ENCODE assay signal across 21 cellular contexts in genomic region chr2:26532301-26533250, GRCh38. TPM values are rescaled to one million over a fixed set of nuclear protein-coding genes. Genes with fewer than 3 reads are reported as not detected.
DNase-seq lines count a peak whose midpoint lies in the region; ATAC-seq, FAIRE-seq and TF ChIP-seq lines count a peak whose summit lies in the region.
"Had no signal": no experiment of that assay in that cellular context is flagged by ENCODE, and none has a peak within 500 bp of the region (broad histone marks: within the 10 kb centered on the region; RNA-seq: fewer than 3 reads in every experiment).

No MANE protein-coding gene starts in this region.

- ATAC-seq in GM21825 (IDR thresholded peaks at IDR 0.05; ENCODE audit: unreplicated experiment) (no peak), HG03342 (IDR thresholded peaks at IDR 0.05; ENCODE audit: unreplicated experiment) (no peak)
- ATAC-seq: PC-3 had no signal

- CTCF ChIA-PET in activated naive CD4-positive, alpha-beta T cell treated with anti-CD3 and anti-CD28 coated beads for 36 hours (lab: Charles Lee): no interaction called here

- H3K36me3 Mint-ChIP-seq in activated naive CD4-positive, alpha-beta T cell treated with anti-CD3 and anti-CD28 coated beads for 36 hours (ENCODE audit: low read depth): no peaks in the 10 kb centered on the region
- no peaks in the 10 kb centered on the region for H3K36me3 Mint-ChIP-seq in endodermal cell (ENCODE audit: low read depth)

- H3K9me3 Mint-ChIP-seq in activated naive CD4-positive, alpha-beta T cell treated with anti-CD3 and anti-CD28 coated beads for 36 hours: no peaks in the 10 kb centered on the region
- H3K9me3 Mint-ChIP-seq in endodermal cell: no peaks in the 10 kb centered on the region
- H3K9me3 Mint-ChIP-seq: CD4-positive, alpha-beta T cell had no signal

- peak; percentile 3 for DNase-seq in activated naive CD4-positive, alpha-beta T cell treated with anti-CD3 and anti-CD28 coated beads for 36 hours
- no peak for DNase-seq in activated naive CD4-positive, alpha-beta T cell treated with Interleukin-2 at 50 U/mL for 16 hours
- DNase-seq in endodermal cell: peak; percentile 35
- peak; percentile 63 for DNase-seq in posterior vena cava (ENCODE audit: low spot score)
- no peak for DNase-seq in urothelium cell line (ENCODE audit: low spot score)
- DNase-seq in KG1 (lab: John Stamatoyannopoulos, UW): no peak
- DNase-seq: Caco-2; CD4-positive, alpha-beta T cell; GDM1; GM23248; HCEC 1CT; MM.1S; NCI-H1092 treated with DMSO at 0.1 percent for 48 hours; NCI-H2081; NCI-H524 treated with DMSO at 0.1 percent for 48 hours; PC-3; RPMI8226 had no signal

- H3K27me3 Mint-ChIP-seq in activated naive CD4-positive, alpha-beta T cell treated with anti-CD3 and anti-CD28 coated beads for 36 hours (ENCODE audit: low read depth): no peaks in the 10 kb centered on the region
- H3K27me3 Mint-ChIP-seq in endodermal cell (ENCODE audit: insufficient read depth): no peaks in the 10 kb centered on the region
- H3K27me3 Mint-ChIP-seq: CD4-positive, alpha-beta T cell had no signal

- no peak overlapping the region for H3K27ac Mint-ChIP-seq in activated naive CD4-positive, alpha-beta T cell treated with anti-CD3 and anti-CD28 coated beads for 36 hours
- no peak overlapping the region for H3K27ac Mint-ChIP-seq in endodermal cell
- H3K27ac Mint-ChIP-seq: CD4-positive, alpha-beta T cell had no signal

- no peak overlapping the region for H3K9ac ChIP-seq in endodermal cell (ENCODE audit: extremely low read depth, low read length, poor library complexity, severe bottlenecking)
- H3K9ac ChIP-seq: GM23248 had no signal

- no peaks in the 10 kb centered on the region for H3K36me3 ChIP-seq in endodermal cell (ENCODE audit: control insufficient read depth, insufficient read depth, low read length)
- H3K36me3 ChIP-seq: SJCRH30 had no signal

- no peaks in the 10 kb centered on the region for H3K27me3 ChIP-seq in endodermal cell (ENCODE audit: control insufficient read depth, insufficient read depth, low read length, poor library complexity, severe bottlenecking)

- TF ChIP-seq CTCF in endodermal cell (conservative IDR thresholded peaks at IDR 0.05): no peak

- intact Hi-C loops in activated naive CD4-positive, alpha-beta T cell treated with anti-CD3 and anti-CD28 coated beads for 36 hours (cut with micrococcal nuclease): no loop called here
- intact Hi-C loops in posterior vena cava (cut with DNase I): no loop called here

- no peak overlapping the region for H3K4me3 ChIP-seq in endodermal cell (ENCODE audit: low read length)
- H3K4me3 ChIP-seq: GM23248, SJCRH30 had no signal

- H3K27ac ChIP-seq in endodermal cell (ENCODE audit: low read depth, low read length): no peak overlapping the region
- H3K27ac ChIP-seq: GM23248 had no signal

- no peaks in the 10 kb centered on the region for H3K4me1 Mint-ChIP-seq in activated naive CD4-positive, alpha-beta T cell treated with anti-CD3 and anti-CD28 coated beads for 36 hours (ENCODE audit: low read depth)
- H3K4me1 Mint-ChIP-seq in endodermal cell: peaks cover 20% of the 10 kb centered on the region

- 90 to 96% methylated on average over 8 to 12 of the region's 12 CpGs for WGBS in endodermal cell (ENCODE audit: insufficient coverage in 1 of 2, insufficient read length in 1 of 2), 2 experiments

- H3K4me1 ChIP-seq in endodermal cell (ENCODE audit: control insufficient read depth, insufficient read depth, low read length): peaks cover 9% of the 10 kb centered on the region
- H3K4me1 ChIP-seq: Caco-2 had no signal

- peak; percentile 71 for FAIRE-seq in urothelium cell line (lab: Jason Lieb, UNC)
- FAIRE-seq: A204.1 had no signal

- no peaks in the 10 kb centered on the region for H3K9me3 ChIP-seq in endodermal cell (ENCODE audit: control insufficient read depth, low read length)
- H3K9me3 ChIP-seq: Caco-2, SJCRH30 had no signal

- H3K4me3 Mint-ChIP-seq in activated naive CD4-positive, alpha-beta T cell treated with anti-CD3 and anti-CD28 coated beads for 36 hours: no peak overlapping the region
- no peak overlapping the region for H3K4me3 Mint-ChIP-seq in endodermal cell
- H3K4me3 Mint-ChIP-seq: CD4-positive, alpha-beta T cell had no signal

RNA-seq across cellular contexts. Expression of gene OTOF, which starts 54.7 kb away (rescaled TPM):
- under 1 TPM; 0.45 to 0.52 TPM for total RNA-seq in activated naive CD4-positive, alpha-beta T cell treated with anti-CD3 and anti-CD28 coated beads for 36 hours
- total RNA-seq in endodermal cell (1 to 10 TPM; 1.1 to 1.2 TPM), posterior vena cava (under 1 TPM; 0.29 to 0.32 TPM)
- 0.75 TPM for polyA plus RNA-seq in endodermal cell (2013, experiment 1 of 2)
- 0.37 TPM for polyA plus RNA-seq in endodermal cell (2013, experiment 2 of 2)
- total RNA-seq: PC-3 had no signal

Comparison
In these comparisons a context has a peak if more than half of its experiments do, and no peak if none do; other contexts are left out.
1. DNase-seq: peak in activated naive CD4-positive, alpha-beta T cell treated with anti-CD3 and anti-CD28 coated beads for 36 hours (single experiment), endodermal cell (single experiment) and posterior vena cava (single experiment); none in activated naive CD4-positive, alpha-beta T cell treated with Interleukin-2 at 50 U/mL for 16 hours (single experiment), urothelium cell line (single experiment) and KG1 (single experiment).